11 cellular contexts compared by ENCODE assay signal in genomic region chr1:22208265-22208972, GRCh38.
A peak's percentile ranks its signal among the peaks of the same experiment; 100 is the strongest.
DNase-seq lines count a peak whose midpoint lies in the region; ATAC-seq and TF ChIP-seq lines count a peak whose summit lies in the region.
"Had no signal": no experiment of that assay in that cellular context is flagged by ENCODE, and none has a peak within 500 bp of the region (broad histone marks: within the 10 kb centered on the region; RNA-seq: fewer than 3 reads in every experiment).

No MANE protein-coding gene starts in this region.

- H3K36me3 ChIP-seq in neural cell (ENCODE audit: insufficient read depth, low read length): no peaks in the 10 kb centered on the region
- H3K36me3 ChIP-seq: BLaER1 treated with 17β-estradiol and CSF1 and Interleukin-3, amounts not matched to agents 10 nM and 100 nM; SJSA1 had no signal

- no peaks in the 10 kb centered on the region for H3K9me3 ChIP-seq in neural cell (ENCODE audit: low read length)
- H3K9me3 ChIP-seq: BLaER1 treated with 17β-estradiol and CSF1 and Interleukin-3, amounts not matched to agents 10 nM and 100 nM; SJSA1 had no signal

- peaks cover 80% of the 10 kb centered on the region for H3K27me3 Mint-ChIP-seq in activated T-cell treated with anti-CD3 and anti-CD28 coated beads, Interleukin-2, amount 50 U/mL, for 72 hours (ENCODE audit: low read depth)

- H3K27ac ChIP-seq in neural cell (ENCODE audit: low read length): no peak overlapping the region
- H3K27ac ChIP-seq: BLaER1 treated with 17β-estradiol and CSF1 and Interleukin-3, amounts not matched to agents 10 nM and 100 nM; SJSA1 had no signal

- no peak for ATAC-seq in activated T-cell treated with anti-CD3 and anti-CD28 coated beads, Interleukin-2, amount 50 U/mL, for 72 hours (replicated peaks in 1 of 2)

- peak overlapping the region; percentile 5 for H3K9ac ChIP-seq in neural cell (ENCODE audit: low read length)
- H3K9ac ChIP-seq: BLaER1 treated with 17β-estradiol and CSF1 and Interleukin-3, amounts not matched to agents 10 nM and 100 nM had no signal

- H3K36me3 Mint-ChIP-seq in activated T-cell treated with anti-CD3 and anti-CD28 coated beads, Interleukin-2, amount 50 U/mL, for 72 hours (ENCODE audit: insufficient read depth in 2 of 2): no peaks in the 10 kb centered on the region
- H3K36me3 Mint-ChIP-seq: activated naive CD8-positive, alpha-beta T cell had no signal

- DNase-seq in ELF-1 (ENCODE audit: low read depth, low spot score) (peak; percentile 58), NCI-H146 treated with DMSO at 0.1 percent for 48 hours (lab: John Stamatoyannopoulos, UW; ENCODE audit: unreplicated experiment) (peak; percentile 12), ecto neural progenitor cell (ENCODE audit: low spot score) (peak; percentile 94), NCI-H2081 (lab: John Stamatoyannopoulos, UW) (no peak), G401 (ENCODE audit: low spot score) (no peak)
- DNase-seq in activated T-cell treated with anti-CD3 and anti-CD28 coated beads, Interleukin-2, amount 50 U/mL, for 72 hours: no peak
- no peak for DNase-seq in activated naive CD4-positive, alpha-beta T cell treated with Interleukin-2 at 50 U/mL for 16 hours

- no peak overlapping the region for H3K27ac Mint-ChIP-seq in activated T-cell treated with anti-CD3 and anti-CD28 coated beads, Interleukin-2, amount 50 U/mL, for 72 hours
- H3K27ac Mint-ChIP-seq: activated naive CD8-positive, alpha-beta T cell had no signal

- no peaks in the 10 kb centered on the region for H3K79me2 ChIP-seq in neural cell (replicated peaks; ENCODE audit: insufficient read depth, low read length)

- TF ChIP-seq EP300 in neural cell (conservative IDR thresholded peaks at IDR 0.05; ENCODE audit: poor library complexity, severe bottlenecking): no peak

- H3K4me2 ChIP-seq in neural cell (ENCODE audit: low read length): no peak overlapping the region
- H3K4me2 ChIP-seq: BLaER1 treated with 17β-estradiol and CSF1 and Interleukin-3, amounts not matched to agents 10 nM and 100 nM had no signal

- H3K4me3 ChIP-seq in neural cell (ENCODE audit: low read length): no peak overlapping the region
- H3K4me3 ChIP-seq: BLaER1 treated with 17β-estradiol and CSF1 and Interleukin-3, amounts not matched to agents 10 nM and 100 nM; SJSA1 had no signal

- no peaks in the 10 kb centered on the region for H3K4me1 Mint-ChIP-seq in activated T-cell treated with anti-CD3 and anti-CD28 coated beads, Interleukin-2, amount 50 U/mL, for 72 hours (ENCODE audit: low read depth)

- no peaks in the 10 kb centered on the region for H4K20me1 ChIP-seq in neural cell (ENCODE audit: insufficient read depth)
- H4K20me1 ChIP-seq: BLaER1 treated with 17β-estradiol and CSF1 and Interleukin-3, amounts not matched to agents 10 nM and 100 nM had no signal

- no peak for TF ChIP-seq CTCF in neural cell (IDR thresholded peaks at IDR 0.05; ENCODE audit: poor library complexity, severe bottlenecking)

- H3K27me3 ChIP-seq in neural cell (ENCODE audit: insufficient read depth, low read depth, low read length): peaks cover 58% of the 10 kb centered on the region

- no peaks in the 10 kb centered on the region for H3K9me3 Mint-ChIP-seq in activated T-cell treated with anti-CD3 and anti-CD28 coated beads, Interleukin-2, amount 50 U/mL, for 72 hours

- no peak overlapping the region for H2AFZ ChIP-seq in neural cell (ENCODE audit: low read depth, low read length)

- no peaks in the 10 kb centered on the region for H3F3A ChIP-seq in neural cell (ENCODE audit: insufficient read depth, low read length, poor library complexity, severe bottlenecking)

- in situ Hi-C loops in G401 (cut with HindIII; ENCODE audit: low sequenced_read_pairs): no loop called here

- TF ChIP-seq RAD21 in neural cell (conservative IDR thresholded peaks at IDR 0.05): no peak

- no peaks in the 10 kb centered on the region for H3K9me2 ChIP-seq in neural cell (ENCODE audit: insufficient read depth, low read length)

- no peak overlapping the region for H3K4me3 Mint-ChIP-seq in activated T-cell treated with anti-CD3 and anti-CD28 coated beads, Interleukin-2, amount 50 U/mL, for 72 hours
- H3K4me3 Mint-ChIP-seq: activated naive CD8-positive, alpha-beta T cell had no signal

TF ChIP-seq in neural cell, 6 proteins besides CTCF, POLR2A, EP300 and RAD21:
- no peak for TF ChIP-seq TAF1 (IDR thresholded peaks at IDR 0.05; ENCODE audit: low read depth)
- no peak for TF ChIP-seq POLR2AphosphoS5 (IDR thresholded peaks at IDR 0.05)
- TF ChIP-seq EZH2 (IDR thresholded peaks at IDR 0.05; ENCODE audit: borderline replicate concordance, insufficient read depth, low read length, poor library complexity, severe bottlenecking): no peak
- TF ChIP-seq SMC3 (conservative IDR thresholded peaks at IDR 0.05; ENCODE audit: poor library complexity): no peak
- no peak for TF ChIP-seq REST (IDR thresholded peaks at IDR 0.05; ENCODE audit: borderline replicate concordance)
- TF ChIP-seq MXI1 (conservative IDR thresholded peaks at IDR 0.05; ENCODE audit: poor library complexity, severe bottlenecking): no peak

Comparison
In these comparisons a context has a peak if more than half of its experiments do, and no peak if none do; other contexts are left out.
1. DNase-seq: peak in ELF-1 (single experiment), NCI-H146 treated with DMSO at 0.1 percent for 48 hours (single experiment) and ecto neural progenitor cell (single experiment); none in NCI-H2081 (0 of 2), activated T-cell treated with anti-CD3 and anti-CD28 coated beads, Interleukin-2, amount 50 U/mL, for 72 hours (0 of 2), G401 (single experiment) and activated naive CD4-positive, alpha-beta T cell treated with Interleukin-2 at 50 U/mL for 16 hours (single experiment).